10 cellular contexts compared by ENCODE assay signal in the genomic region with DNA sequence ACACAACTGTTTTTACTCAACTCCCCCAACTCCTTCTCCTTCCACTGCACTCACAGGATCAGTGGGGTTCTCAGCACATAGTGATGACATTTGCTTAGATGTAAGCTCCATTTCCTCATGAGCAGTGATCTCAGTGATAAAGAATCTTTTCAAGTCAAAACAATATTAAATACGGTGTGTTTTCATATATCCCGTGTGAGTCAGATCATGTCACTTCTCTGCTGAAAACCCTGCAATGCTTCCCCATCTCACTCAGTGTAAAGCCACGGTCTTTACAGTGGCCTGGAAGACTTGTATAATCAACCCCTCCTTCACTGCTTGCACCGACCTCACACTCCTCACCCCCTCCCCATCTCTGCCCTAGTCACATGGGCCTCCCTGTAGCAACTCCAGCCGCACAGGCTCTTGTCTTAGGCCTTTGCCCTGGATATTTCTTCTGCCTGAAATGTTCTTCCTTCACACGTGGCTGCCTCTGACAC.
DNase-seq lines count a peak whose midpoint lies in the region; ATAC-seq, FAIRE-seq and TF ChIP-seq lines count a peak whose summit lies in the region.
"Had no signal": no experiment of that assay in that cellular context is flagged by ENCODE, and none has a peak within 500 bp of the region (broad histone marks: within the 10 kb centered on the region; RNA-seq: fewer than 3 reads in every experiment).

No MANE protein-coding gene starts in this region.

- peaks cover 22% of the 10 kb centered on the region for H3K4me1 Mint-ChIP-seq in chondrocyte (ENCODE audit: low read depth)

- WGBS in A549 (ENCODE audit: missing lambda C conversion rate) = 3% methylated on average over 6 of the region's 6 CpGs

- ATAC-seq in A549 = peak; percentile 88

- intact Hi-C loops in uterus (cut with DNase I; ENCODE audit: low total_unique reads) = no loop called here

- no peak overlapping the region for H3K4me3 Mint-ChIP-seq in chondrocyte (ENCODE audit: unreplicated experiment)
- H3K4me3 Mint-ChIP-seq: stimulated activated naive CD8-positive, alpha-beta T cell treated with anti-CD3 and anti-CD28 coated beads, Interleukin-15, Interleukin-2, amounts not matched to agents 100 ng/mL and 50 ng/mL, for 24 hours had no signal

- in situ Hi-C loops in G401 (cut with HindIII; ENCODE audit: low sequenced_read_pairs) = no loop called here

- H3K4me1 ChIP-seq in A549 = peaks cover 45% of the 10 kb centered on the region
- H3K4me1 ChIP-seq in uterus = peaks cover 3 to 8% of the 10 kb centered on the region in 2 donors

- peak overlapping the region; percentile 68 for H3K4me2 ChIP-seq in A549

- POLR2A ChIA-PET in A549 (lab: Yijun Ruan, JAX) = interaction anchor here (0.7 to 1.1 kb wide), 9 partner anchors 10 to 507 kb away, joined by 3 to 14 read pairs (median 4); a partner anchor contains a TSS

- H3K9me3 ChIP-seq in A549 (no peaks in the 10 kb centered on the region), uterus (no peaks in the 10 kb centered on the region)

- H3K36me3 Mint-ChIP-seq in chondrocyte (ENCODE audit: low read depth) = no peaks in the 10 kb centered on the region

- TF ChIP-seq EP300 in A549 (IDR thresholded peaks at IDR 0.05) = peak; percentile 47 to 62; a peak in 3 of 5 replicates

- peak; percentile 49 for FAIRE-seq in A549 (lab: Jason Lieb, UNC)
- FAIRE-seq: GM18507 had no signal

- peak overlapping the region; percentile 70 to 86 for H3K27ac ChIP-seq in A549
- peak overlapping the region; percentile 76 to 84 for H3K27ac ChIP-seq in uterus

- CTCF ChIA-PET in A549 (lab: Yijun Ruan, JAX) = interaction anchor here (0.6 to 4.8 kb wide), 22 partner anchors 8 to 632 kb away, joined by 3 to 46 read pairs (median 4); a partner anchor contains a TSS

- H3K27me3 Mint-ChIP-seq in chondrocyte (ENCODE audit: low read depth) = no peaks in the 10 kb centered on the region
- H3K27me3 Mint-ChIP-seq: stimulated activated naive CD8-positive, alpha-beta T cell treated with anti-CD3 and anti-CD28 coated beads, Interleukin-15, Interleukin-2, amounts not matched to agents 100 ng/mL and 50 ng/mL, for 24 hours had no signal

- H3K27ac Mint-ChIP-seq in chondrocyte (ENCODE audit: unreplicated experiment) = peak overlapping the region; percentile 92
- H3K27ac Mint-ChIP-seq: stimulated activated naive CD8-positive, alpha-beta T cell treated with anti-CD3 and anti-CD28 coated beads, Interleukin-15, Interleukin-2, amounts not matched to agents 100 ng/mL and 50 ng/mL, for 24 hours had no signal

- no peak for TF ChIP-seq POLR2A in A549 (IDR thresholded peaks at IDR 0.05; ENCODE audit: low read length)
- TF ChIP-seq POLR2A in uterus (IDR thresholded peaks at IDR 0.05) = no peak

- H3K36me3 ChIP-seq in uterus = no peaks in the 10 kb centered on the region

- H3K27me3 ChIP-seq in uterus = no peaks in the 10 kb centered on the region

- TF ChIP-seq RAD21 in A549 (conservative IDR thresholded peaks at IDR 0.05 in 1 of 2, IDR thresholded peaks at IDR 0.05 in 1 of 2) = peak in 1 of 2 experiments; percentile 40; a peak in 2 of 5 replicates

- no peak for TF ChIP-seq CTCF in A549 (IDR thresholded peaks at IDR 0.05)
- no peak for TF ChIP-seq CTCF in chondrocyte (IDR thresholded peaks at IDR 0.05)
- no peak for TF ChIP-seq CTCF in uterus (IDR thresholded peaks at IDR 0.05)

- peak; percentile 67 to 84 for DNase-seq in A549 (ENCODE audit: low read depth in 1 of 2, low spot score in 1 of 2)
- peak; percentile 40 for DNase-seq in HT-29 (ENCODE audit: low spot score)
- no peak for DNase-seq in chondrocyte (ENCODE audit: low spot score)
- DNase-seq in lung microvascular endothelial cell (ENCODE audit: low read depth in 2 of 2) = peak; percentile 66 to 97
- DNase-seq in uterus = peak in 1 of 2 donors; percentile 53
- no peak for DNase-seq in activated effector memory CD4-positive, alpha-beta T cell treated with anti-CD3 and anti-CD28 coated beads, Interleukin-2, amount 50 U/mL, for 16 hours
- no peak for DNase-seq in G401 (ENCODE audit: low spot score)
- DNase-seq in NCI-H2081 treated with DMSO at 0.1 percent for 48 hours (lab: John Stamatoyannopoulos, UW) = no peak

- no peaks in the 10 kb centered on the region for H3K9me3 Mint-ChIP-seq in chondrocyte (ENCODE audit: low read depth)
- H3K9me3 Mint-ChIP-seq: stimulated activated naive CD8-positive, alpha-beta T cell treated with anti-CD3 and anti-CD28 coated beads, Interleukin-15, Interleukin-2, amounts not matched to agents 100 ng/mL and 50 ng/mL, for 24 hours had no signal

- H3K4me3 ChIP-seq in A549 (no peak overlapping the region), uterus (no peak overlapping the region)

TF ChIP-seq in A549, 52 proteins besides CTCF, POLR2A, EP300 and RAD21:
- TF ChIP-seq, protein P1, sequence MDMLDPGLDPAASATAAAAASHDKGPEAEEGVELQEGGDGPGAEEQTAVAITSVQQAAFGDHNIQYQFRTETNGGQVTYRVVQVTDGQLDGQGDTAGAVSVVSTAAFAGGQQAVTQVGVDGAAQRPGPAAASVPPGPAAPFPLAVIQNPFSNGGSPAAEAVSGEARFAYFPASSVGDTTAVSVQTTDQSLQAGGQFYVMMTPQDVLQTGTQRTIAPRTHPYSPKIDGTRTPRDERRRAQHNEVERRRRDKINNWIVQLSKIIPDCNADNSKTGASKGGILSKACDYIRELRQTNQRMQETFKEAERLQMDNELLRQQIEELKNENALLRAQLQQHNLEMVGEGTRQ (IDR thresholded peaks at IDR 0.05) = peak; percentile 53; the same call in 1 of the 2 replicates
- TF ChIP-seq, protein P2, sequence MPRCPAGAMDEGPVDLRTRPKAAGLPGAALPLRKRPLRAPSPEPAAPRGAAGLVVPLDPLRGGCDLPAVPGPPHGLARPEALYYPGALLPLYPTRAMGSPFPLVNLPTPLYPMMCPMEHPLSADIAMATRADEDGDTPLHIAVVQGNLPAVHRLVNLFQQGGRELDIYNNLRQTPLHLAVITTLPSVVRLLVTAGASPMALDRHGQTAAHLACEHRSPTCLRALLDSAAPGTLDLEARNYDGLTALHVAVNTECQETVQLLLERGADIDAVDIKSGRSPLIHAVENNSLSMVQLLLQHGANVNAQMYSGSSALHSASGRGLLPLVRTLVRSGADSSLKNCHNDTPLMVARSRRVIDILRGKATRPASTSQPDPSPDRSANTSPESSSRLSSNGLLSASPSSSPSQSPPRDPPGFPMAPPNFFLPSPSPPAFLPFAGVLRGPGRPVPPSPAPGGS (IDR thresholded peaks at IDR 0.05) = 0 out of 3 replicates have a peak, but pooled peaks have one; percentile 30
- TF ChIP-seq GATA3 (IDR thresholded peaks at IDR 0.05; ENCODE audit: borderline replicate concordance) = peak; percentile 74
- TF ChIP-seq, protein P3, sequence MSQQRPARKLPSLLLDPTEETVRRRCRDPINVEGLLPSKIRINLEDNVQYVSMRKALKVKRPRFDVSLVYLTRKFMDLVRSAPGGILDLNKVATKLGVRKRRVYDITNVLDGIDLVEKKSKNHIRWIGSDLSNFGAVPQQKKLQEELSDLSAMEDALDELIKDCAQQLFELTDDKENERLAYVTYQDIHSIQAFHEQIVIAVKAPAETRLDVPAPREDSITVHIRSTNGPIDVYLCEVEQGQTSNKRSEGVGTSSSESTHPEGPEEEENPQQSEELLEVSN (IDR thresholded peaks at IDR 0.05; ENCODE audit: borderline replicate concordance, low read depth) = peak; percentile 76
- TF ChIP-seq JUNB (IDR thresholded peaks at IDR 0.05) = peak; percentile 87
- peak; percentile 45 to 57; a peak in 2 of 5 replicates for TF ChIP-seq JUN (IDR thresholded peaks at IDR 0.05)
- no peak for TF ChIP-seq BHLHE40 (IDR thresholded peaks at IDR 0.05; ENCODE audit: low read depth, low read length)
- TF ChIP-seq FOSL2 (IDR thresholded peaks at IDR 0.05) = peak; percentile 75
- TF ChIP-seq FOSL2 (CRISPR knock-in tag; IDR thresholded peaks at IDR 0.05) = peak; percentile 81
- TF ChIP-seq CHD2 (IDR thresholded peaks at IDR 0.05; ENCODE audit: low read length, partially characterized antibody) = no peak
- TF ChIP-seq RARB (CRISPR knock-in tag; IDR thresholded peaks at IDR 0.05) = no peak
- peak; percentile 36 to 51; a peak in 2 of 4 replicates for TF ChIP-seq CEBPB (IDR thresholded peaks at IDR 0.05)
- TF ChIP-seq ZNF302 (CRISPR knock-in tag; IDR thresholded peaks at IDR 0.05) = no peak
- TF ChIP-seq, protein P4, sequence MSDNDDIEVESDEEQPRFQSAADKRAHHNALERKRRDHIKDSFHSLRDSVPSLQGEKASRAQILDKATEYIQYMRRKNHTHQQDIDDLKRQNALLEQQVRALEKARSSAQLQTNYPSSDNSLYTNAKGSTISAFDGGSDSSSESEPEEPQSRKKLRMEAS (IDR thresholded peaks at IDR 0.05) = peak; percentile 70
- TF ChIP-seq NPAS2 (CRISPR knock-in tag; IDR thresholded peaks at IDR 0.05; ENCODE audit: borderline replicate concordance) = peak; percentile 42; the same call in 1 of the 2 replicates

Comparison
In these comparisons a context has a peak if more than half of its experiments do, and no peak if none do; other contexts are left out.
1. DNase-seq: peak in A549 (2 of 2), HT-29 (single experiment) and lung microvascular endothelial cell (2 of 2); none in chondrocyte (single experiment), activated effector memory CD4-positive, alpha-beta T cell treated with anti-CD3 and anti-CD28 coated beads, Interleukin-2, amount 50 U/mL, for 16 hours (single experiment), G401 (single experiment) and NCI-H2081 treated with DMSO at 0.1 percent for 48 hours (single experiment).